ENCODE assay signal across 26 cellular contexts in genomic region chr3:71323558-71323957, GRCh38.
"Had no signal": no experiment of that assay in that cellular context is flagged by ENCODE, and none has a peak within 500 bp of the region (broad histone marks: within the 10 kb centered on the region; RNA-seq: fewer than 3 reads in every experiment).

No MANE protein-coding gene starts in this region.

- H3K27me3 ChIP-seq: left lung, ovary, right atrium auricular region, suprapubic skin, tibial artery, upper lobe of right lung had no signal

- H3K27me3 Mint-ChIP-seq: natural killer cell treated with Interleukin-12 subunit alpha and Interleukin-12 subunit beta and Interleukin-15 and Interleukin-18, amount 100 ng/mL, for 72 hours; progenitor cell of endocrine pancreas; stimulated activated naive B cell treated with anti-CD40 and anti-IgM and Interleukin-4, amounts not matched to agents 10 μg/mL and 1 μg/mL and 100 μg/mL, for 72 hours; stimulated activated naive CD8-positive, alpha-beta T cell treated with anti-CD3 and anti-CD28 coated beads, Interleukin-15, Interleukin-2, amounts not matched to agents 100 ng/mL and 50 ng/mL, for 24 hours had no signal

- H3K4me3 ChIP-seq: left lung, lower lobe of right lung, ovary, right atrium auricular region, skin epidermis, suprapubic skin, thoracic aorta, tibial artery, upper lobe of right lung had no signal

- H3K4me3 Mint-ChIP-seq: naive thymus-derived CD4-positive, alpha-beta T cell; natural killer cell treated with Interleukin-12 subunit alpha and Interleukin-12 subunit beta and Interleukin-15 and Interleukin-18, amount 100 ng/mL, for 72 hours; stimulated activated naive B cell treated with anti-CD40 and anti-IgM and Interleukin-4, amounts not matched to agents 10 μg/mL and 1 μg/mL and 100 μg/mL, for 72 hours; stimulated activated naive CD8-positive, alpha-beta T cell treated with anti-CD3 and anti-CD28 coated beads, Interleukin-15, Interleukin-2, amounts not matched to agents 100 ng/mL and 50 ng/mL, for 24 hours had no signal

- H3K9me3 Mint-ChIP-seq: natural killer cell treated with Interleukin-12 subunit alpha and Interleukin-12 subunit beta and Interleukin-15 and Interleukin-18, amount 100 ng/mL, for 72 hours; stimulated activated naive B cell treated with anti-CD40 and anti-IgM and Interleukin-4, amounts not matched to agents 10 μg/mL and 1 μg/mL and 100 μg/mL, for 72 hours; stimulated activated naive CD8-positive, alpha-beta T cell treated with anti-CD3 and anti-CD28 coated beads, Interleukin-15, Interleukin-2, amounts not matched to agents 100 ng/mL and 50 ng/mL, for 24 hours had no signal

- DNase-seq: hippocampal formation; kidney; left colon; left lung; lower lobe of right lung; mammary epithelial cell; mesenchymal stem cell; naive thymus-derived CD4-positive, alpha-beta T cell; ovary; stimulated activated CD4-positive, alpha-beta T cell treated with anti-CD3 and anti-CD28 coated beads, Interleukin-12 subunit alpha, Interleukin-12 subunit beta, amount 100 ng/mL, for 4 hours; stimulated activated CD4-positive, alpha-beta T cell treated with anti-CD3 and anti-CD28 coated beads, Interleukin-15, amount 100 ng/mL, for 24 hours; stimulated activated CD4-positive, alpha-beta T cell treated with anti-CD3 and anti-CD28 coated beads, Interleukin-2, amount 100 ng/mL, for 24 hours; stimulated activated CD4-positive, alpha-beta T cell treated with anti-CD3 and anti-CD28 coated beads, Interleukin-4, amount 100 ng/mL, for 1 hour; stimulated activated naive B cell treated with anti-CD40 and anti-IgM and Interleukin-4, amounts not matched to agents 10 μg/mL and 1 μg/mL and 100 μg/mL, for 72 hours; tibial artery; trophoblast cell; upper lobe of right lung had no signal

- FAIRE-seq: kidney, urothelium cell line had no signal

- H3K36me3 ChIP-seq: left lung, lower lobe of right lung, ovary, right atrium auricular region, suprapubic skin, thoracic aorta, tibial artery, upper lobe of right lung had no signal

- H3K9me3 ChIP-seq: left lung, lower lobe of right lung, ovary, right atrium auricular region, suprapubic skin, thoracic aorta, tibial artery, upper lobe of right lung had no signal

- H3K4me1 ChIP-seq: lower lobe of right lung, right atrium auricular region, suprapubic skin, tibial artery, upper lobe of right lung had no signal

- ATAC-seq: left colon; left lung; lower lobe of right lung; naive thymus-derived CD4-positive, alpha-beta T cell; natural killer cell treated with Interleukin-12 subunit alpha and Interleukin-12 subunit beta and Interleukin-15 and Interleukin-18, amount 100 ng/mL, for 72 hours; sciatic nerve; stimulated activated naive B cell treated with anti-CD40 and anti-IgM and Interleukin-4, amounts not matched to agents 10 μg/mL and 1 μg/mL and 100 μg/mL, for 72 hours; upper lobe of right lung had no signal

- H3K36me3 Mint-ChIP-seq: natural killer cell treated with Interleukin-12 subunit alpha and Interleukin-12 subunit beta and Interleukin-15 and Interleukin-18, amount 100 ng/mL, for 72 hours had no signal

- H3K27ac Mint-ChIP-seq: natural killer cell treated with Interleukin-12 subunit alpha and Interleukin-12 subunit beta and Interleukin-15 and Interleukin-18, amount 100 ng/mL, for 72 hours; progenitor cell of endocrine pancreas; stimulated activated naive B cell treated with anti-CD40 and anti-IgM and Interleukin-4, amounts not matched to agents 10 μg/mL and 1 μg/mL and 100 μg/mL, for 72 hours; stimulated activated naive CD8-positive, alpha-beta T cell treated with anti-CD3 and anti-CD28 coated beads, Interleukin-15, Interleukin-2, amounts not matched to agents 100 ng/mL and 50 ng/mL, for 24 hours had no signal

- H3K27ac ChIP-seq: left lung, lower lobe of right lung, ovary, right atrium auricular region, skin epidermis, suprapubic skin, thoracic aorta, tibial artery, upper lobe of right lung had no signal
